In genomic region chr19:6241056-6241455, GRCh38 we compare ENCODE assay signal across 22 cellular contexts. TPM values are rescaled to one million over a fixed set of nuclear protein-coding genes. Genes with fewer than 3 reads are reported as not detected.
DNase-seq lines count a peak whose midpoint lies in the region; ATAC-seq, FAIRE-seq and TF ChIP-seq lines count a peak whose summit lies in the region.
"Had no signal": no experiment of that assay in that cellular context is flagged by ENCODE, and none has a peak within 500 bp of the region (broad histone marks: within the 10 kb centered on the region; RNA-seq: fewer than 3 reads in every experiment).

No MANE protein-coding gene starts in this region.

- H3K27ac Mint-ChIP-seq in neural progenitor cell = no peak overlapping the region
- H3K27ac Mint-ChIP-seq: activated naive CD8-positive, alpha-beta T cell had no signal

- TF ChIP-seq CTCF in left ventricle myocardium inferior (IDR thresholded peaks at IDR 0.05; ENCODE audit: borderline replicate concordance) (no peak), neural progenitor cell (IDR thresholded peaks at IDR 0.05) (no peak), mammary epithelial cell (conservative IDR thresholded peaks at IDR 0.05 in 1 of 2, IDR thresholded peaks at IDR 0.05 in 1 of 2; ENCODE audit: extremely low read depth in 1 of 2, insufficient read depth in 1 of 2, low read depth in 1 of 2, low read length in 2 of 2) (no peak), D721Med (IDR thresholded peaks at IDR 0.05; ENCODE audit: insufficient read depth, missing control alignments) (no peak)

- in situ Hi-C loops in mammary epithelial cell (cut with MboI; ENCODE audit: low sequenced_read_pairs in 2 of 2) = no loop called here

- no peaks in the 10 kb centered on the region for H3K36me3 ChIP-seq in left ventricle myocardium inferior
- H3K36me3 ChIP-seq in ectodermal cell (ENCODE audit: control insufficient read depth, insufficient read depth, low read length) = no peaks in the 10 kb centered on the region
- H3K36me3 ChIP-seq in neural progenitor cell = peaks cover 2% of the 10 kb centered on the region
- no peaks in the 10 kb centered on the region for H3K36me3 ChIP-seq in aorta (ENCODE audit: control insufficient read depth in 1 of 2, insufficient read depth in 2 of 2, low read length in 1 of 2)
- H3K36me3 ChIP-seq in mammary epithelial cell (ENCODE audit: insufficient read depth, low read length) = no peaks in the 10 kb centered on the region

- no peak for FAIRE-seq in D721Med (lab: Jason Lieb, UNC)
- FAIRE-seq: astrocyte, GM12878 had no signal

- peaks cover 76% of the 10 kb centered on the region for H4K20me1 ChIP-seq in neural progenitor cell (ENCODE audit: low read depth)
- H4K20me1 ChIP-seq in mammary epithelial cell (ENCODE audit: insufficient read depth, low read length) = peaks cover 4% of the 10 kb centered on the region

- H3K27me3 Mint-ChIP-seq in neural progenitor cell (ENCODE audit: insufficient read depth, low read depth) = peaks cover 2% of the 10 kb centered on the region
- H3K27me3 Mint-ChIP-seq: activated naive CD8-positive, alpha-beta T cell had no signal

- no peak overlapping the region for H3K4me3 ChIP-seq in left ventricle myocardium inferior
- no peak overlapping the region for H3K4me3 ChIP-seq in ectodermal cell (ENCODE audit: insufficient read depth, low read depth, low read length)
- H3K4me3 ChIP-seq in neural progenitor cell = no peak overlapping the region
- H3K4me3 ChIP-seq in aorta (ENCODE audit: low read length in 2 of 2) = no peak overlapping the region
- H3K4me3 ChIP-seq in mammary epithelial cell (replicated peaks in 1 of 3; ENCODE audit: insufficient read depth in 1 of 3, low read depth in 2 of 3, low read length in 3 of 3) = no peak overlapping the region
- H3K4me3 ChIP-seq: GM12878 had no signal

- peaks cover 48% of the 10 kb centered on the region for H3K4me1 Mint-ChIP-seq in neural progenitor cell

- DNase-seq in left ventricle myocardium inferior (peak; percentile 12), left cardiac atrium (no peak), neural progenitor cell (ENCODE audit: low spot score) (no peak), aorta (peak; percentile 41 to 72), mammary epithelial cell (no peak), D721Med (ENCODE audit: insufficient read length, low spot score) (no peak)
- DNase-seq in stimulated activated CD4-positive, alpha-beta T cell treated with anti-CD3 and anti-CD28 coated beads, Interleukin-2, amount 100 ng/mL, for 24 hours = no peak
- DNase-seq: activated CD8-positive, alpha-beta memory T cell treated with anti-CD3 and anti-CD28 coated beads, Interleukin-2, amount 50 U/mL, for 4 hours; DND-41; effector memory CD4-positive, alpha-beta T cell; foreskin fibroblast; NCI-H1092; NCI-H1930; NCI-H2227 treated with DMSO at 0.1 percent for 48 hours; RPMI8226; T-helper 9 cell had no signal

- H3K4me3 Mint-ChIP-seq in neural progenitor cell = peak overlapping the region; percentile 48
- H3K4me3 Mint-ChIP-seq: activated naive CD8-positive, alpha-beta T cell had no signal

- peaks cover 7% of the 10 kb centered on the region for H3K9me3 Mint-ChIP-seq in neural progenitor cell
- H3K9me3 Mint-ChIP-seq: neural crest cell had no signal

- CTCF ChIA-PET in mammary epithelial cell (lab: Charles Lee; ENCODE audit: low non-redundant PET) = no interaction called here

- H3K9ac ChIP-seq in neural progenitor cell (no peak overlapping the region), mammary epithelial cell (ENCODE audit: insufficient read depth, low read length) (no peak overlapping the region)

- H3K4me2 ChIP-seq in neural progenitor cell (no peak overlapping the region), mammary epithelial cell (ENCODE audit: insufficient read depth, low read depth, low read length) (no peak overlapping the region)

- no peaks in the 10 kb centered on the region for H3K27me3 ChIP-seq in left ventricle myocardium inferior (ENCODE audit: low read depth)
- H3K27me3 ChIP-seq in ectodermal cell (ENCODE audit: control insufficient read depth, insufficient read depth, low read length, poor library complexity, severe bottlenecking) = no peaks in the 10 kb centered on the region
- H3K27me3 ChIP-seq in neural progenitor cell = no peaks in the 10 kb centered on the region
- no peaks in the 10 kb centered on the region for H3K27me3 ChIP-seq in aorta (ENCODE audit: control insufficient read depth in 1 of 2, insufficient read depth in 2 of 2, low read length in 1 of 2)
- H3K27me3 ChIP-seq in mammary epithelial cell (ENCODE audit: insufficient read depth, low read length) = no peaks in the 10 kb centered on the region

- H3K36me3 Mint-ChIP-seq in neural progenitor cell = peaks cover 14% of the 10 kb centered on the region

- ATAC-seq in left cardiac atrium (no peak), aorta (ENCODE audit: low FRiP score) (no peak)
- ATAC-seq: GM12878, HCT116 had no signal

- H2AFZ ChIP-seq in neural progenitor cell (replicated peaks) = no peak overlapping the region
- no peak overlapping the region for H2AFZ ChIP-seq in mammary epithelial cell (ENCODE audit: low read depth, low read length)

- H3K4me1 ChIP-seq in left ventricle myocardium inferior (peaks cover 88% of the 10 kb centered on the region), ectodermal cell (ENCODE audit: control insufficient read depth, insufficient read depth, low read length) (peaks cover 37% of the 10 kb centered on the region), neural progenitor cell (no peaks in the 10 kb centered on the region), aorta (ENCODE audit: control insufficient read depth in 1 of 2, insufficient read depth in 2 of 2, low read length in 2 of 2) (peaks cover 0 to 2% of the 10 kb centered on the region in 2 donors), mammary epithelial cell (ENCODE audit: insufficient read depth, low read length) (peaks cover 41% of the 10 kb centered on the region)

- H3K9me3 ChIP-seq in left ventricle myocardium inferior (replicated peaks) (no peaks in the 10 kb centered on the region), ectodermal cell (ENCODE audit: control insufficient read depth, low read length) (no peaks in the 10 kb centered on the region), neural progenitor cell (ENCODE audit: low read depth) (no peaks in the 10 kb centered on the region), aorta (ENCODE audit: control insufficient read depth, low read length) (no peaks in the 10 kb centered on the region), mammary epithelial cell (replicated peaks; ENCODE audit: insufficient read depth, low read length) (no peaks in the 10 kb centered on the region)

- peaks cover 89% of the 10 kb centered on the region for H3K79me2 ChIP-seq in neural progenitor cell (ENCODE audit: low read depth)
- peaks cover 77% of the 10 kb centered on the region for H3K79me2 ChIP-seq in mammary epithelial cell (ENCODE audit: insufficient read depth, low read length)

- peak overlapping the region; percentile 39 for H3K27ac ChIP-seq in left ventricle myocardium inferior (replicated peaks)
- peak overlapping the region; percentile 36 for H3K27ac ChIP-seq in ectodermal cell (ENCODE audit: insufficient read depth, low read depth, low read length, poor library complexity, severe bottlenecking)
- no peak overlapping the region for H3K27ac ChIP-seq in neural progenitor cell
- H3K27ac ChIP-seq in aorta (ENCODE audit: low read depth in 1 of 2, low read length in 2 of 2) = no peak overlapping the region
- H3K27ac ChIP-seq in mammary epithelial cell (ENCODE audit: insufficient read depth, low read depth, low read length) = no peak overlapping the region

- no peaks in the 10 kb centered on the region for H3F3A ChIP-seq in neural progenitor cell (ENCODE audit: low read depth)

- WGBS in ectodermal cell, 2 experiments = 92 to 94% methylated on average over 12 of the region's 12 CpGs
- WGBS in aorta, 2 donors = 92 to 94% methylated on average over 12 of the region's 12 CpGs
- WGBS in mammary epithelial cell (ENCODE audit: low coverage, missing lambda C conversion rate) = 77% methylated on average over 7 of the region's 12 CpGs

- dilution Hi-C loops in mammary epithelial cell (cut with HindIII; ENCODE audit: low sequenced_read_pairs) = no loop called here

- no TSS peak for BruUV-seq in mammary epithelial cell (replicated peaks; lab: Mats Ljungman, UMichigan)

- intact Hi-C loops in left ventricle myocardium inferior (cut with micrococcal nuclease) = no loop called here
- intact Hi-C loops in left cardiac atrium (cut with DNase I) = no loop called here
- intact Hi-C loops in aorta (cut with DNase I) = no loop called here
- intact Hi-C loops in mammary epithelial cell (cut with micrococcal nuclease) = no loop called here

RNA-seq across cellular contexts. Expression of gene MLLT1, which starts 38.7 kb away (rescaled TPM):
- total RNA-seq in left ventricle myocardium inferior (36.0 TPM), left cardiac atrium (10 to 100 TPM; 40.1 to 51.4 TPM), neural progenitor cell (ENCODE audit: low replicate concordance) (5.6 and 21.0 TPM in 2 replicates), aorta (10 to 100 TPM; 54.8 to 55.5 TPM), mammary epithelial cell (10 to 100 TPM in 1 of 2 donors, 1 to 10 TPM in 1; 5.8 to 45.4 TPM)
- polyA plus RNA-seq in ectodermal cell (2013, experiment 1 of 4) = 55.4 TPM
- polyA plus RNA-seq in ectodermal cell (2013, experiment 2 of 4) = 61.2 TPM
- polyA plus RNA-seq in ectodermal cell (2013, experiment 3 of 4) = 58.3 TPM
- 61.6 TPM for polyA plus RNA-seq in ectodermal cell (2013, experiment 4 of 4)
- polyA plus RNA-seq in aorta (10 to 100 TPM; 14.9 to 34.3 TPM), mammary epithelial cell (16.9 TPM)
- 14.5 TPM for polyA minus RNA-seq in mammary epithelial cell

Comparison
In these comparisons a context has a peak if more than half of its experiments do, and no peak if none do; other contexts are left out.
1. DNase-seq: peak in left ventricle myocardium inferior (single experiment) and aorta (2 of 2); none in left cardiac atrium (single experiment), neural progenitor cell (single experiment), mammary epithelial cell (single experiment), D721Med (single experiment) and stimulated activated CD4-positive, alpha-beta T cell treated with anti-CD3 and anti-CD28 coated beads, Interleukin-2, amount 100 ng/mL, for 24 hours (0 of 2).
2. H3K27ac ChIP-seq: peak in left ventricle myocardium inferior (single experiment) and ectodermal cell (single experiment); none in neural progenitor cell (single experiment), aorta (0 of 2) and mammary epithelial cell (single experiment).